Comparison of ENCODE assay signal across 1 cellular context in the genomic region with DNA sequence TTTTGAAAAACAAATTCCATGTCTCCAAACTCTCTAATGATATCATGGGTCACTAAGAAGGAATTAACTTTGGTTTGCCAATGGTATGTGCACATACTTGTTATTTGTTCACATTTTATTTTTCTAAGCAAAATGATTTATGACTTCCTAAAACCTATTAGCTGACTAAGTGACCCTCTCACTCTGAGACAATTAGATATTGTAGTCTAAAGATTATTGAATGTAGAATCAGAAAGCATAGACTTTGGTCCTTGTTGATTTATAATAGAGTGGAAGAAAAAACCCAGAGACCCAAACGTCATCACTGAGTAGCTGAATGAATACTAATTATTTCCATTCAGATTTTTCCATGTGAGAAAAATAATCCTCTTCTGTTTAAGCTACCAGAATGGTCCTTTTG.
TF ChIP-seq lines count a peak whose summit lies in the region.

No MANE protein-coding gene starts in this region.

TF ChIP-seq in IMR-90, 13 proteins besides CTCF, POLR2A, EP300 and RAD21:
- TF ChIP-seq, protein P1, sequence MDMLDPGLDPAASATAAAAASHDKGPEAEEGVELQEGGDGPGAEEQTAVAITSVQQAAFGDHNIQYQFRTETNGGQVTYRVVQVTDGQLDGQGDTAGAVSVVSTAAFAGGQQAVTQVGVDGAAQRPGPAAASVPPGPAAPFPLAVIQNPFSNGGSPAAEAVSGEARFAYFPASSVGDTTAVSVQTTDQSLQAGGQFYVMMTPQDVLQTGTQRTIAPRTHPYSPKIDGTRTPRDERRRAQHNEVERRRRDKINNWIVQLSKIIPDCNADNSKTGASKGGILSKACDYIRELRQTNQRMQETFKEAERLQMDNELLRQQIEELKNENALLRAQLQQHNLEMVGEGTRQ (IDR thresholded peaks at IDR 0.05; ENCODE audit: low read depth, low read length) = no peak
- TF ChIP-seq BHLHE40 (IDR thresholded peaks at IDR 0.05; ENCODE audit: low read depth, low read length) (no peak), RCOR1 (IDR thresholded peaks at IDR 0.05; ENCODE audit: insufficient replicate concordance, low read length) (no peak), MAFK (IDR thresholded peaks at IDR 0.05; ENCODE audit: low read depth, low read length) (no peak), SMC3 (IDR thresholded peaks at IDR 0.05; ENCODE audit: low read depth, low read length) (no peak), CEBPB (IDR thresholded peaks at IDR 0.05; ENCODE audit: low read depth, low read length) (no peak), MXI1 (IDR thresholded peaks at IDR 0.05; ENCODE audit: borderline replicate concordance, low read depth, low read length) (no peak), MAZ (IDR thresholded peaks at IDR 0.05; ENCODE audit: borderline replicate concordance, low read depth, low read length) (no peak)
